In genomic region chr12:57229634-57230380, GRCh38 we compare ENCODE assay signal across 8 cellular contexts. TPM values are rescaled to one million over a fixed set of nuclear protein-coding genes. Genes with fewer than 3 reads are reported as not detected.
DNase-seq lines count a peak whose midpoint lies in the region; ATAC-seq and TF ChIP-seq lines count a peak whose summit lies in the region.

Gene SHMT2 (plus strand): TSS chr12:57229711. CDS start chr12:57229779, 68 bp downstream.

- H3K4me1 Mint-ChIP-seq in chondrocyte (ENCODE audit: low read depth): peaks cover 70% of the 10 kb centered on the region

- no peaks in the 10 kb centered on the region for H3K27me3 Mint-ChIP-seq in chondrocyte (ENCODE audit: low read depth)

- DNase-seq in AG08395 (ENCODE audit: low spot score): peak; percentile 100
- peak; percentile 83 for DNase-seq in NCI-H510A (lab: John Stamatoyannopoulos, UW)
- peak; percentile 89 for DNase-seq in activated CD4-positive, CD25-positive, alpha-beta regulatory T cell treated with anti-CD3 and anti-CD28 coated beads, Interleukin-2, amount 50 U/mL, for 72 hours
- peak; percentile 98 for DNase-seq in chondrocyte (ENCODE audit: low spot score)
- DNase-seq in kidney epithelial cell (ENCODE audit: low read depth): peak; percentile 89
- DNase-seq in stimulated activated CD4-positive, alpha-beta T cell treated with anti-CD3 and anti-CD28 coated beads, Interleukin-15, amount 100 ng/mL, for 24 hours: peak; percentile 97

- peaks cover 28% of the 10 kb centered on the region for H3K27me3 ChIP-seq in kidney epithelial cell (ENCODE audit: control insufficient read depth, insufficient read depth, low read length)

- peaks cover 24% of the 10 kb centered on the region for H3K36me3 Mint-ChIP-seq in chondrocyte (ENCODE audit: low read depth)

- no peaks in the 10 kb centered on the region for H3K9me3 Mint-ChIP-seq in chondrocyte (ENCODE audit: low read depth)

- peak; percentile 56 for ATAC-seq in GM19023 (IDR thresholded peaks at IDR 0.05; ENCODE audit: unreplicated experiment)
- peak; percentile 63 for ATAC-seq in HG03354 (IDR thresholded peaks at IDR 0.05; ENCODE audit: poor library complexity, severe bottlenecking, unreplicated experiment)

- peak within 1 kb of the TSS; percentile 67 for H3K4me3 ChIP-seq in kidney epithelial cell (ENCODE audit: low read depth, low read length)

- no peak for TF ChIP-seq CTCF in chondrocyte (IDR thresholded peaks at IDR 0.05)
- no peak for TF ChIP-seq CTCF in kidney epithelial cell (IDR thresholded peaks at IDR 0.05; ENCODE audit: insufficient read depth, low read length, poor library complexity, severe bottlenecking)

- H3K27ac Mint-ChIP-seq in chondrocyte (ENCODE audit: unreplicated experiment): peak within 1 kb of the TSS; percentile 100

- H3K4me3 Mint-ChIP-seq in chondrocyte (ENCODE audit: unreplicated experiment): peak within 1 kb of the TSS; percentile 99

- peaks cover 1% of the 10 kb centered on the region for H3K36me3 ChIP-seq in kidney epithelial cell (ENCODE audit: control insufficient read depth, insufficient read depth, low read length)

RNA-seq across cellular contexts. Expression of gene SHMT2, which starts in this region (rescaled TPM):
- total RNA-seq in chondrocyte: 112 to 292 TPM (median 291 TPM) in 3 replicates
- total RNA-seq in kidney epithelial cell: 490 and 536 TPM in 2 replicates

Comparison
In these comparisons a context has a peak if more than half of its experiments do, and no peak if none do; other contexts are left out.
1. Peak in every context shown above with its lines: DNase-seq, ATAC-seq and H3K4me3 ChIP-seq.